1 cellular context compared by ENCODE assay signal in genomic region chr19:47005164-47005641, GRCh38.
TF ChIP-seq lines count a peak whose summit lies in the region.

No MANE protein-coding gene starts in this region.

TF ChIP-seq in HepG2, 621 proteins besides CTCF, POLR2A, EP300 and RAD21 (continued from another document and continues in another):
- TF ChIP-seq ZNF275 (CRISPR knock-in tag; IDR thresholded peaks at IDR 0.05; ENCODE audit: borderline replicate concordance) (0 out of 2 replicates have a peak, but pooled peaks have one; percentile 37), KDM1A (CRISPR knock-in tag; IDR thresholded peaks at IDR 0.05) (peak; percentile 10; the same call in 1 of the 2 replicates), NRL (CRISPR knock-in tag; IDR thresholded peaks at IDR 0.05; ENCODE audit: borderline replicate concordance) (0 out of 2 replicates have a peak, but pooled peaks have one; percentile 41), ELF1 (CRISPR knock-in tag; IDR thresholded peaks at IDR 0.05) (no peak), SAP130 (CRISPR knock-in tag; IDR thresholded peaks at IDR 0.05; ENCODE audit: low read depth) (0 out of 2 replicates have a peak, but pooled peaks have one; percentile 9), ZNF354B (CRISPR knock-in tag; IDR thresholded peaks at IDR 0.05) (no peak), ZNF646 (CRISPR knock-in tag; IDR thresholded peaks at IDR 0.05) (no peak), SNAI1 (CRISPR knock-in tag; IDR thresholded peaks at IDR 0.05; ENCODE audit: borderline replicate concordance) (no peak), GABPA (IDR thresholded peaks at IDR 0.05; ENCODE audit: low read depth, low read length) (no peak), GABPA (CRISPR knock-in tag; IDR thresholded peaks at IDR 0.05; ENCODE audit: low read depth) (0 out of 2 replicates have a peak, but pooled peaks have one; percentile 37), PATZ1 (CRISPR knock-in tag; IDR thresholded peaks at IDR 0.05) (peak; percentile 47; the same call in 1 of the 2 replicates), BCLAF1 (IDR thresholded peaks at IDR 0.05) (no peak), ZSCAN21 (CRISPR knock-in tag; IDR thresholded peaks at IDR 0.05; ENCODE audit: borderline replicate concordance) (no peak), NFIC (IDR thresholded peaks at IDR 0.05; ENCODE audit: low read length) (no peak), SNAPC5 (CRISPR knock-in tag; IDR thresholded peaks at IDR 0.05; ENCODE audit: borderline replicate concordance) (no peak), ZFY (CRISPR knock-in tag; IDR thresholded peaks at IDR 0.05) (peak; percentile 32; the same call in 1 of the 2 replicates), NFKBIZ (CRISPR knock-in tag; IDR thresholded peaks at IDR 0.05) (no peak), SRY (CRISPR knock-in tag; IDR thresholded peaks at IDR 0.05) (peak; percentile 38; the same call in 1 of the 2 replicates), ARHGAP35 (CRISPR knock-in tag; IDR thresholded peaks at IDR 0.05; ENCODE audit: borderline replicate concordance) (no peak), ZBTB7B (CRISPR knock-in tag; IDR thresholded peaks at IDR 0.05) (no peak), ZNF850 (CRISPR knock-in tag; conservative IDR thresholded peaks at IDR 0.05) (no peak), KLF11 (CRISPR knock-in tag; IDR thresholded peaks at IDR 0.05) (0 out of 2 replicates have a peak, but pooled peaks have one; percentile 17), ZNF768 (CRISPR knock-in tag; IDR thresholded peaks at IDR 0.05) (peak; percentile 35; the same call in 1 of the 2 replicates), SP5 (CRISPR knock-in tag; IDR thresholded peaks at IDR 0.05; ENCODE audit: borderline replicate concordance, low read depth) (no peak), BRCA1 (CRISPR knock-in tag; IDR thresholded peaks at IDR 0.05) (no peak), ZNF326 (CRISPR knock-in tag; IDR thresholded peaks at IDR 0.05; ENCODE audit: borderline replicate concordance) (0 out of 2 replicates have a peak, but pooled peaks have one; percentile 41), POLR2G (IDR thresholded peaks at IDR 0.05; ENCODE audit: low read depth, low read length) (peak; percentile 61), ZNF580 (CRISPR knock-in tag; IDR thresholded peaks at IDR 0.05; ENCODE audit: borderline replicate concordance, low read depth) (no peak), PAF1 (CRISPR knock-in tag; IDR thresholded peaks at IDR 0.05) (peak; percentile 86; the same call in 1 of the 2 replicates), CENPBD1 (CRISPR knock-in tag; IDR thresholded peaks at IDR 0.05; ENCODE audit: borderline replicate concordance, low read depth) (no peak), ZBTB4 (CRISPR knock-in tag; IDR thresholded peaks at IDR 0.05; ENCODE audit: borderline replicate concordance) (0 out of 2 replicates have a peak, but pooled peaks have one; percentile 52), KDM5B (CRISPR knock-in tag; IDR thresholded peaks at IDR 0.05; ENCODE audit: borderline replicate concordance) (peak; percentile 50; the same call in 1 of the 2 replicates), RBM39 (IDR thresholded peaks at IDR 0.05; ENCODE audit: low read depth, low read length, poor library complexity, severe bottlenecking) (no peak), UBTF (CRISPR knock-in tag; IDR thresholded peaks at IDR 0.05) (peak; percentile 52; the same call in 1 of the 2 replicates), ZZZ3 (CRISPR knock-in tag; IDR thresholded peaks at IDR 0.05; ENCODE audit: borderline replicate concordance) (no peak), FOXA3 (CRISPR knock-in tag; IDR thresholded peaks at IDR 0.05) (no peak), GATAD1 (CRISPR knock-in tag; IDR thresholded peaks at IDR 0.05) (no peak), TAF15 (IDR thresholded peaks at IDR 0.05; ENCODE audit: low read depth, low read length, poor library complexity, severe bottlenecking) (no peak), MXD1 (CRISPR knock-in tag; IDR thresholded peaks at IDR 0.05) (no peak), ZFX (CRISPR knock-in tag; IDR thresholded peaks at IDR 0.05; ENCODE audit: low read depth) (0 out of 2 replicates have a peak, but pooled peaks have one; percentile 14), DPF2 (CRISPR knock-in tag; IDR thresholded peaks at IDR 0.05; ENCODE audit: borderline replicate concordance, low read depth) (no peak)
